In genomic region chr11:35292290-35292689, GRCh38 we compare ENCODE assay signal across 17 cellular contexts.
A peak's percentile ranks its signal among the peaks of the same experiment; 100 is the strongest.
DNase-seq lines count a peak whose midpoint lies in the region; ATAC-seq lines count a peak whose summit lies in the region.
"Had no signal": no experiment of that assay in that cellular context is flagged by ENCODE, and none has a peak within 500 bp of the region (broad histone marks: within the 10 kb centered on the region; RNA-seq: fewer than 3 reads in every experiment).

No MANE protein-coding gene starts in this region.

- POLR2A ChIA-PET in activated CD8-positive, alpha-beta T cell treated with anti-CD3 and anti-CD28 coated beads, Interleukin-2, amount 10 ng/mL, durations not matched to agents 7 days and 5 days (lab: Charles Lee) = no interaction called here

- H3K4me1 Mint-ChIP-seq in activated CD8-positive, alpha-beta T cell treated with anti-CD3 and anti-CD28 coated beads, Interleukin-2, amount 10 ng/mL, durations not matched to agents 7 days and 5 days (ENCODE audit: low read depth) = peaks cover 60% of the 10 kb centered on the region

- DNase-seq in NCI-H82 (lab: John Stamatoyannopoulos, UW) (peak; percentile 29), NCI-H82 treated with DMSO at 0.1 percent for 48 hours (lab: John Stamatoyannopoulos, UW; ENCODE audit: unreplicated experiment) (no peak), NCI-H1105 treated with DMSO at 0.1 percent for 48 hours (lab: John Stamatoyannopoulos, UW) (peak; percentile 68), sciatic nerve (ENCODE audit: low spot score) (no peak), NCI-H2107 treated with DMSO at 0.1 percent for 48 hours (lab: John Stamatoyannopoulos, UW; ENCODE audit: unreplicated experiment) (no peak)
- DNase-seq in activated CD8-positive, alpha-beta T cell treated with anti-CD3 and anti-CD28 coated beads, Interleukin-2, amount 10 ng/mL, durations not matched to agents 7 days and 5 days = no peak
- DNase-seq: ACHN; activated CD4-positive, CD25-positive, alpha-beta regulatory T cell treated with anti-CD3 and anti-CD28 coated beads, Interleukin-2, amount 50 U/mL, for 72 hours; activated CD8-positive, alpha-beta memory T cell treated with anti-CD3 and anti-CD28 coated beads, Interleukin-2, amount 50 U/mL, for 48 hours; foreskin fibroblast; kidney; OCI-M1; SJCRH30; stimulated activated CD4-positive, alpha-beta T cell treated with anti-CD3 and anti-CD28 coated beads, Interleukin-15, amount 100 ng/mL, for 24 hours had no signal

- CTCF ChIA-PET in activated CD8-positive, alpha-beta T cell treated with anti-CD3 and anti-CD28 coated beads, Interleukin-2, amount 10 ng/mL, durations not matched to agents 7 days and 5 days (lab: Charles Lee) = interaction anchor here (2.9 kb wide), 1 partner anchor 13 kb away, joined by 29 read pairs; no protein-coding TSS in a partner anchor

- intact Hi-C loops in sciatic nerve (cut with DNase I) = no loop called here

- H3K36me3 Mint-ChIP-seq in activated CD8-positive, alpha-beta T cell treated with anti-CD3 and anti-CD28 coated beads, Interleukin-2, amount 10 ng/mL, durations not matched to agents 7 days and 5 days (ENCODE audit: low read depth) = peaks cover under 1% of the 10 kb centered on the region
- H3K36me3 Mint-ChIP-seq: activated naive CD4-positive, alpha-beta T cell treated with anti-CD3 and anti-CD28 coated beads, Interleukin-2, amount 50 U/mL, for 24 hours had no signal

- H3K4me3 Mint-ChIP-seq in activated CD8-positive, alpha-beta T cell treated with anti-CD3 and anti-CD28 coated beads, Interleukin-2, amount 10 ng/mL, durations not matched to agents 7 days and 5 days = no peak overlapping the region
- H3K4me3 Mint-ChIP-seq: activated naive CD4-positive, alpha-beta T cell treated with anti-CD3 and anti-CD28 coated beads, Interleukin-2, amount 50 U/mL, for 24 hours had no signal

- no peak overlapping the region for H3K27ac Mint-ChIP-seq in activated CD8-positive, alpha-beta T cell treated with anti-CD3 and anti-CD28 coated beads, Interleukin-2, amount 10 ng/mL, durations not matched to agents 7 days and 5 days

- no peaks in the 10 kb centered on the region for H3K27me3 Mint-ChIP-seq in activated CD8-positive, alpha-beta T cell treated with anti-CD3 and anti-CD28 coated beads, Interleukin-2, amount 10 ng/mL, durations not matched to agents 7 days and 5 days (ENCODE audit: low read depth)
- H3K27me3 Mint-ChIP-seq: activated naive CD4-positive, alpha-beta T cell treated with anti-CD3 and anti-CD28 coated beads, Interleukin-2, amount 50 U/mL, for 24 hours had no signal

- H3K9me3 Mint-ChIP-seq in activated CD8-positive, alpha-beta T cell treated with anti-CD3 and anti-CD28 coated beads, Interleukin-2, amount 10 ng/mL, durations not matched to agents 7 days and 5 days (ENCODE audit: insufficient read depth) = no peaks in the 10 kb centered on the region
- H3K9me3 Mint-ChIP-seq: activated naive CD4-positive, alpha-beta T cell treated with anti-CD3 and anti-CD28 coated beads, Interleukin-2, amount 50 U/mL, for 24 hours had no signal

- peak; percentile 42 for ATAC-seq in activated CD8-positive, alpha-beta T cell treated with anti-CD3 and anti-CD28 coated beads, Interleukin-2, amount 10 ng/mL, durations not matched to agents 7 days and 5 days
- peak; percentile 62 for ATAC-seq in sciatic nerve
- no peak for ATAC-seq in GM19328 (IDR thresholded peaks at IDR 0.05; ENCODE audit: unreplicated experiment)
- no peak for ATAC-seq in GM21528 (IDR thresholded peaks at IDR 0.05; ENCODE audit: low FRiP score, unreplicated experiment)

Comparison
In these comparisons a context has a peak if more than half of its experiments do, and no peak if none do; other contexts are left out.
1. DNase-seq: peak in NCI-H82 (single experiment) and NCI-H1105 treated with DMSO at 0.1 percent for 48 hours (single experiment); none in NCI-H82 treated with DMSO at 0.1 percent for 48 hours (single experiment), activated CD8-positive, alpha-beta T cell treated with anti-CD3 and anti-CD28 coated beads, Interleukin-2, amount 10 ng/mL, durations not matched to agents 7 days and 5 days (single experiment), sciatic nerve (single experiment) and NCI-H2107 treated with DMSO at 0.1 percent for 48 hours (single experiment).
2. ATAC-seq: peak in activated CD8-positive, alpha-beta T cell treated with anti-CD3 and anti-CD28 coated beads, Interleukin-2, amount 10 ng/mL, durations not matched to agents 7 days and 5 days (single experiment) and sciatic nerve (single experiment); none in GM19328 (single experiment) and GM21528 (single experiment).